ENCODE assay signal across 28 cellular contexts in the genomic region with DNA sequence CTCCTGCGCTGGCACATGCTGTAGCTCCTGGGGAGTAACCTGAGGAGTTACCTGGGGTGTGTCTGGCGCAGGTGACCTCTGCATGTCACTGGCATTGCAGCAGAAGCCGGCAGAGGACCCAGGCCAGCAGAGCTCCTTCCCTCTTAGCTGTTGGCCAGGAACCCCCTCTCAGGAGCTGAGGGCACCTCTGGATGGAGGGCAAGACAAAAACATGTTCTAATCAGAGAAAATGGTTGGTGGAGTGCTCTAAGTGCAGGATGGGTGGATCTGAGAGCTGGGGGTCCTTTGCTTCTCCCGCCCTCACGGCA. TPM values are rescaled to one million over a fixed set of nuclear protein-coding genes. Genes with fewer than 3 reads are reported as not detected.
"Had no signal": no experiment of that assay in that cellular context is flagged by ENCODE, and none has a peak within 500 bp of the region (broad histone marks: within the 10 kb centered on the region; RNA-seq: fewer than 3 reads in every experiment).

No MANE protein-coding gene starts in this region.

- H3K4me1 ChIP-seq: adrenal gland, body of pancreas, breast epithelium, SJCRH30 had no signal

- H3K4me2 ChIP-seq: KMS-11 had no signal

- H3K4me3 ChIP-seq: adrenal gland, body of pancreas, breast epithelium, SJCRH30, SK-N-MC had no signal

- H3K27ac Mint-ChIP-seq: activated CD4-positive, alpha-beta T cell treated with anti-CD3 and anti-CD28 coated beads for 36 hours; activated CD4-positive, alpha-beta T cell treated with anti-CD3 and anti-CD28 coated beads, Interleukin-2, amount 10 ng/mL, durations not matched to agents 7 days and 5 days; activated CD8-positive, alpha-beta T cell treated with anti-CD3 and anti-CD28 coated beads, Interleukin-2, amount 10 ng/mL, durations not matched to agents 7 days and 5 days; activated naive CD4-positive, alpha-beta T cell treated with anti-CD3 and anti-CD28 coated beads for 36 hours; activated naive CD4-positive, alpha-beta T cell treated with anti-CD3 and anti-CD28 coated beads, Interleukin-2, amount 50 U/mL, for 72 hours; activated T-helper 1 cell treated with anti-CD3 and anti-CD28 coated beads, Interleukin-12 subunit alpha, Interleukin-12 subunit beta, Interleukin-2, Interleukin-4 antibody, amounts not matched to agents 30 ng/mL and 10 ng/mL and 1 ng/mL, durations not matched to agents 14 hours and 24 hours and 36 hours; T-helper 1 cell treated with Interleukin-12 subunit alpha and Interleukin-12 subunit beta and Interleukin-4 antibody, amounts not matched to agents 30 μg/mL and 1 μg/mL, for 36 hours; T-helper 2 cell treated with Interferon-gamma antibody and Interleukin-4, amounts not matched to agents 5 μg/mL and 100 μg/mL, for 36 hours; WTC11 had no signal

- H3K27ac ChIP-seq: adrenal gland, body of pancreas, breast epithelium, KMS-11, SJCRH30, SK-N-MC had no signal

- H3K9ac ChIP-seq: KMS-11 had no signal

- H3K27me3 Mint-ChIP-seq: activated CD4-positive, alpha-beta T cell treated with anti-CD3 and anti-CD28 coated beads, Interleukin-2, amount 10 ng/mL, durations not matched to agents 7 days and 5 days had no signal

- H3K4me1 Mint-ChIP-seq: activated CD4-positive, alpha-beta T cell treated with anti-CD3 and anti-CD28 coated beads for 36 hours; activated CD4-positive, alpha-beta T cell treated with anti-CD3 and anti-CD28 coated beads, Interleukin-2, amount 10 ng/mL, durations not matched to agents 7 days and 5 days had no signal

- H3K36me3 ChIP-seq: adrenal gland, breast epithelium, SJCRH30 had no signal

- DNase-seq: activated CD4-positive, alpha-beta T cell treated with anti-CD3 and anti-CD28 coated beads for 36 hours; activated CD4-positive, alpha-beta T cell treated with anti-CD3 and anti-CD28 coated beads, Interleukin-2, amount 10 ng/mL, durations not matched to agents 7 days and 5 days; activated CD4-positive, alpha-beta T cell treated with anti-CD3 and anti-CD28 coated beads, Interleukin-2, amount 50 U/mL, for 48 hours; activated CD8-positive, alpha-beta T cell treated with anti-CD3 and anti-CD28 coated beads, Interleukin-2, amount 10 ng/mL, durations not matched to agents 7 days and 5 days; activated gamma-delta T cell treated with Interleukin-2 at 50 U/mL for 16 hours; activated naive CD4-positive, alpha-beta T cell treated with anti-CD3 and anti-CD28 coated beads for 36 hours; activated T-cell treated with anti-CD3 and anti-CD28 coated beads, Interleukin-2, amount 50 U/mL, for 4 hours; body of pancreas; MM.1S; MV-4-11; NCI-H1092; NCI-H1417; NCI-H146; NCI-H345; NCI-H524 treated with DMSO at 0.1 percent for 48 hours; SJCRH30 had no signal

- H3K4me3 Mint-ChIP-seq: activated CD4-positive, alpha-beta T cell treated with anti-CD3 and anti-CD28 coated beads for 36 hours; activated CD4-positive, alpha-beta T cell treated with anti-CD3 and anti-CD28 coated beads, Interleukin-2, amount 10 ng/mL, durations not matched to agents 7 days and 5 days; activated CD8-positive, alpha-beta T cell treated with anti-CD3 and anti-CD28 coated beads, Interleukin-2, amount 10 ng/mL, durations not matched to agents 7 days and 5 days; activated naive CD4-positive, alpha-beta T cell treated with anti-CD3 and anti-CD28 coated beads for 36 hours; activated T-cell treated with anti-CD3 and anti-CD28 coated beads, Interleukin-2, amount 50 U/mL, for 4 hours; activated T-helper 1 cell treated with anti-CD3 and anti-CD28 coated beads, Interleukin-12 subunit alpha, Interleukin-12 subunit beta, Interleukin-2, Interleukin-4 antibody, amounts not matched to agents 30 ng/mL and 10 ng/mL and 1 ng/mL, durations not matched to agents 14 hours and 24 hours and 36 hours; T-helper 1 cell treated with Interleukin-12 subunit alpha and Interleukin-12 subunit beta and Interleukin-4 antibody, amounts not matched to agents 30 μg/mL and 1 μg/mL, for 36 hours; T-helper 2 cell treated with Interferon-gamma antibody and Interleukin-4, amounts not matched to agents 5 μg/mL and 100 μg/mL, for 36 hours; WTC11 had no signal

- H3K27me3 ChIP-seq: adrenal gland, body of pancreas, breast epithelium, SJCRH30 had no signal

- H3K9me3 ChIP-seq: adrenal gland, body of pancreas, breast epithelium, SJCRH30 had no signal

- H3K9me3 Mint-ChIP-seq: activated CD4-positive, alpha-beta T cell treated with anti-CD3 and anti-CD28 coated beads, Interleukin-2, amount 10 ng/mL, durations not matched to agents 7 days and 5 days; activated T-cell treated with anti-CD3 and anti-CD28 coated beads, Interleukin-2, amount 50 U/mL, for 4 hours had no signal

RNA-seq across cellular contexts. Expression of a gene that starts 44.9 kb away (rescaled TPM):
- total RNA-seq: activated CD4-positive, alpha-beta T cell treated with anti-CD3 and anti-CD28 coated beads, Interleukin-2, amount 10 ng/mL, durations not matched to agents 7 days and 5 days; activated T-helper 1 cell treated with anti-CD3 and anti-CD28 coated beads, Interleukin-12 subunit alpha, Interleukin-12 subunit beta, Interleukin-2, Interleukin-4 antibody, amounts not matched to agents 30 ng/mL and 10 ng/mL and 1 ng/mL, durations not matched to agents 14 hours and 24 hours and 36 hours; LHCN-M2; NCI-H460; RPMI7951; SJCRH30 had no signal
